Comparison of ENCODE assay signal across 1 cellular context in genomic region chr9:77589046-77589795, GRCh38.
TF ChIP-seq lines count a peak whose summit lies in the region.

No MANE protein-coding gene starts in this region.

TF ChIP-seq in WTC11, 78 proteins besides CTCF, POLR2A, EP300 and RAD21 (continued from another document):
- TF ChIP-seq, protein P1, sequence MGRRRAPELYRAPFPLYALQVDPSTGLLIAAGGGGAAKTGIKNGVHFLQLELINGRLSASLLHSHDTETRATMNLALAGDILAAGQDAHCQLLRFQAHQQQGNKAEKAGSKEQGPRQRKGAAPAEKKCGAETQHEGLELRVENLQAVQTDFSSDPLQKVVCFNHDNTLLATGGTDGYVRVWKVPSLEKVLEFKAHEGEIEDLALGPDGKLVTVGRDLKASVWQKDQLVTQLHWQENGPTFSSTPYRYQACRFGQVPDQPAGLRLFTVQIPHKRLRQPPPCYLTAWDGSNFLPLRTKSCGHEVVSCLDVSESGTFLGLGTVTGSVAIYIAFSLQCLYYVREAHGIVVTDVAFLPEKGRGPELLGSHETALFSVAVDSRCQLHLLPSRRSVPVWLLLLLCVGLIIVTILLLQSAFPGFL (CRISPR knock-in tag; IDR thresholded peaks at IDR 0.05; ENCODE audit: borderline replicate concordance), result no peak
- no peak for TF ChIP-seq ATF1 (CRISPR knock-in tag; IDR thresholded peaks at IDR 0.05)
- TF ChIP-seq ZNF281 (CRISPR knock-in tag; IDR thresholded peaks at IDR 0.05), result no peak
- no peak for TF ChIP-seq TEAD4 (CRISPR knock-in tag; IDR thresholded peaks at IDR 0.05)
- no peak for TF ChIP-seq MYBL2 (CRISPR knock-in tag; IDR thresholded peaks at IDR 0.05)
- TF ChIP-seq, protein P2, sequence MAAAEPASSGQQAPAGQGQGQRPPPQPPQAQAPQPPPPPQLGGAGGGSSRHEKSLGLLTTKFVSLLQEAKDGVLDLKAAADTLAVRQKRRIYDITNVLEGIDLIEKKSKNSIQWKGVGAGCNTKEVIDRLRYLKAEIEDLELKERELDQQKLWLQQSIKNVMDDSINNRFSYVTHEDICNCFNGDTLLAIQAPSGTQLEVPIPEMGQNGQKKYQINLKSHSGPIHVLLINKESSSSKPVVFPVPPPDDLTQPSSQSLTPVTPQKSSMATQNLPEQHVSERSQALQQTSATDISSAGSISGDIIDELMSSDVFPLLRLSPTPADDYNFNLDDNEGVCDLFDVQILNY (CRISPR knock-in tag; IDR thresholded peaks at IDR 0.05), result no peak
- TF ChIP-seq PRDM15 (CRISPR knock-in tag; IDR thresholded peaks at IDR 0.05), result no peak
- no peak for TF ChIP-seq NFYB (CRISPR knock-in tag; conservative IDR thresholded peaks at IDR 0.05; ENCODE audit: low read depth)
TF ChIP-seq in WTC11: peak in this region for 0.
